8 cellular contexts compared by ENCODE assay signal in the genomic region with DNA sequence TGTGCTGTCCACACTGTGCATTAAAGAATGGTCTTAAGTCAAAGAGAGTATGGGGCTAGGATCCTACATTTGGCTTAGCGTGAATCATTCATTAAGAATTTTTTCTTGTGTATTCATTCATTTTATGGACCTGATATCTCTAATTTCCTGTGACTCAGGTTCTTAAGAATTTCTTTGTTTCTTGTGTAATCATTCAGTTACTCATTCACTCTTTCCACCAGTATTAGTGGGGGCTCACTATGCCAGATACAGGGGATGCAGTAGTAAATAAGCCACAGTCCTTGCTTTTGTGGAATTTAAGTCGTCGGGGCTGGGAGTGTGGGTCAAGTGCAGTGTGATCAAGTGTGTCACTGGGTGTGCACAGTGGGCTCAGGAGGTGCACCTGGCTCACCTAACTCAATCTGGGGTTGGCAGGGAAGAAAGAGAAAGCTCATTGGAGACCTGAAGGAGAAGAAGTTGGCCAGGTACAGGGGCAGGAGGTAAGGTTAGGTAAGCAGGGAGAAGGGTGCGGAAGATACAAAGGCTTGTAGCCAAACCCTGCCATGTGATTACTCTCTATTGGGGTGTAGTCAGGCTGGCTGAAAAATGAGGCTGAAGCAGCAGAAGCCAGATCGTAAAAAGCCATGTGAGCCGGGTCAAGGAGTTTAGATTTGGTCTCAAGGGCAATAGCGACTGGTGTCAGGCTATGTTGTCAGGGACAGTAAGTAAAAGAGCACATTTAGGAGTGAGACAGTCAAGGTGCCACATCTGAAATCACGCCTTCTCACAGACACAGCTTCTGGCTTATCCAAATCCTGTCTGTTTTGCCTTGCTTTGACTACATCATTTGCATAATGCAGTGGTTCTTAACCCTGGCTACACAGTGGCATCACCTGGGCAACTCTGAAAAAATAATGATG.
A peak's percentile ranks its signal among the peaks of the same experiment; 100 is the strongest.
DNase-seq lines count a peak whose midpoint lies in the region; ATAC-seq and TF ChIP-seq lines count a peak whose summit lies in the region.

No MANE protein-coding gene starts in this region.

- no peak overlapping the region for H3K27ac Mint-ChIP-seq in activated T-cell treated with anti-CD3 and anti-CD28 coated beads, Interleukin-2, amount 50 U/mL, for 72 hours

- H3K4me3 Mint-ChIP-seq in activated T-cell treated with anti-CD3 and anti-CD28 coated beads, Interleukin-2, amount 50 U/mL, for 72 hours, result no peak overlapping the region

- no peak for TF ChIP-seq CTCF in choroid plexus epithelial cell (conservative IDR thresholded peaks at IDR 0.05; ENCODE audit: low read depth, low read length)

- peak; percentile 93 for DNase-seq in Caki2 (ENCODE audit: low read depth)
- DNase-seq in choroid plexus epithelial cell (ENCODE audit: low read depth), result peak; percentile 94
- peak; percentile 88 for DNase-seq in non-pigmented ciliary epithelial cell (ENCODE audit: low read depth)
- no peak for DNase-seq in activated T-cell treated with anti-CD3 and anti-CD28 coated beads, Interleukin-2, amount 50 U/mL, for 72 hours
- DNase-seq in SIG-M5 (lab: John Stamatoyannopoulos, UW), result no peak

- ATAC-seq in activated T-cell treated with anti-CD3 and anti-CD28 coated beads, Interleukin-2, amount 50 U/mL, for 72 hours (replicated peaks in 1 of 2), result no peak
- ATAC-seq in GM21360 (IDR thresholded peaks at IDR 0.05; ENCODE audit: unreplicated experiment) (no peak), GM18868 (IDR thresholded peaks at IDR 0.05; ENCODE audit: unreplicated experiment) (no peak)

- H3K36me3 Mint-ChIP-seq in activated T-cell treated with anti-CD3 and anti-CD28 coated beads, Interleukin-2, amount 50 U/mL, for 72 hours (ENCODE audit: insufficient read depth in 2 of 2), result no peaks in the 10 kb centered on the region

- H3K27me3 Mint-ChIP-seq in activated T-cell treated with anti-CD3 and anti-CD28 coated beads, Interleukin-2, amount 50 U/mL, for 72 hours (ENCODE audit: low read depth), result no peaks in the 10 kb centered on the region

- peak; percentile 99 for TF ChIP-seq EP300 in Ishikawa (IDR thresholded peaks at IDR 0.05; ENCODE audit: borderline replicate concordance)

- H3K9me3 Mint-ChIP-seq in activated T-cell treated with anti-CD3 and anti-CD28 coated beads, Interleukin-2, amount 50 U/mL, for 72 hours, result no peaks in the 10 kb centered on the region

- in situ Hi-C loops in Caki2 (cut with HindIII; ENCODE audit: low pct_unique_long_range_greater_than_20kb, low sequenced_read_pairs), result no loop called here

- H3K4me3 ChIP-seq in choroid plexus epithelial cell (ENCODE audit: low read depth, low read length), result no peak overlapping the region

- no peaks in the 10 kb centered on the region for H3K4me1 Mint-ChIP-seq in activated T-cell treated with anti-CD3 and anti-CD28 coated beads, Interleukin-2, amount 50 U/mL, for 72 hours (ENCODE audit: low read depth)

- peak; percentile 26; the same call in 1 of the 2 replicates for TF ChIP-seq RAD21 in Ishikawa (IDR thresholded peaks at IDR 0.05; ENCODE audit: low read depth)

TF ChIP-seq in Ishikawa, 13 proteins besides CTCF, POLR2A, EP300 and RAD21:
- TF ChIP-seq USF1 (IDR thresholded peaks at IDR 0.05) (0 out of 2 replicates have a peak, but pooled peaks have one; percentile 30), MAX (IDR thresholded peaks at IDR 0.05) (peak; percentile 66), TEAD4 (IDR thresholded peaks at IDR 0.05) (peak; percentile 96), CEBPB (IDR thresholded peaks at IDR 0.05) (peak; percentile 88), TAF1 (IDR thresholded peaks at IDR 0.05; ENCODE audit: low read depth) (no peak), FOXM1 (IDR thresholded peaks at IDR 0.05; ENCODE audit: borderline replicate concordance, low read depth) (peak; percentile 98), TCF12 (IDR thresholded peaks at IDR 0.05; ENCODE audit: low read depth) (peak; percentile 98), ZBTB7A (IDR thresholded peaks at IDR 0.05; ENCODE audit: low read depth) (no peak), EGR1 (IDR thresholded peaks at IDR 0.05) (no peak), YY1 (IDR thresholded peaks at IDR 0.05; ENCODE audit: low read depth) (no peak), NFIC (IDR thresholded peaks at IDR 0.05) (peak; percentile 87), CREB1 (IDR thresholded peaks at IDR 0.05; ENCODE audit: low read depth) (no peak)
- TF ChIP-seq, protein P1, sequence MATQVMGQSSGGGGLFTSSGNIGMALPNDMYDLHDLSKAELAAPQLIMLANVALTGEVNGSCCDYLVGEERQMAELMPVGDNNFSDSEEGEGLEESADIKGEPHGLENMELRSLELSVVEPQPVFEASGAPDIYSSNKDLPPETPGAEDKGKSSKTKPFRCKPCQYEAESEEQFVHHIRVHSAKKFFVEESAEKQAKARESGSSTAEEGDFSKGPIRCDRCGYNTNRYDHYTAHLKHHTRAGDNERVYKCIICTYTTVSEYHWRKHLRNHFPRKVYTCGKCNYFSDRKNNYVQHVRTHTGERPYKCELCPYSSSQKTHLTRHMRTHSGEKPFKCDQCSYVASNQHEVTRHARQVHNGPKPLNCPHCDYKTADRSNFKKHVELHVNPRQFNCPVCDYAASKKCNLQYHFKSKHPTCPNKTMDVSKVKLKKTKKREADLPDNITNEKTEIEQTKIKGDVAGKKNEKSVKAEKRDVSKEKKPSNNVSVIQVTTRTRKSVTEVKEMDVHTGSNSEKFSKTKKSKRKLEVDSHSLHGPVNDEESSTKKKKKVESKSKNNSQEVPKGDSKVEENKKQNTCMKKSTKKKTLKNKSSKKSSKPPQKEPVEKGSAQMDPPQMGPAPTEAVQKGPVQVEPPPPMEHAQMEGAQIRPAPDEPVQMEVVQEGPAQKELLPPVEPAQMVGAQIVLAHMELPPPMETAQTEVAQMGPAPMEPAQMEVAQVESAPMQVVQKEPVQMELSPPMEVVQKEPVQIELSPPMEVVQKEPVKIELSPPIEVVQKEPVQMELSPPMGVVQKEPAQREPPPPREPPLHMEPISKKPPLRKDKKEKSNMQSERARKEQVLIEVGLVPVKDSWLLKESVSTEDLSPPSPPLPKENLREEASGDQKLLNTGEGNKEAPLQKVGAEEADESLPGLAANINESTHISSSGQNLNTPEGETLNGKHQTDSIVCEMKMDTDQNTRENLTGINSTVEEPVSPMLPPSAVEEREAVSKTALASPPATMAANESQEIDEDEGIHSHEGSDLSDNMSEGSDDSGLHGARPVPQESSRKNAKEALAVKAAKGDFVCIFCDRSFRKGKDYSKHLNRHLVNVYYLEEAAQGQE (IDR thresholded peaks at IDR 0.05; ENCODE audit: low read depth), result no peak

Comparison
In these comparisons a context has a peak if more than half of its experiments do, and no peak if none do; other contexts are left out.
1. DNase-seq: peak in Caki2 (single experiment), choroid plexus epithelial cell (single experiment) and non-pigmented ciliary epithelial cell (single experiment); none in activated T-cell treated with anti-CD3 and anti-CD28 coated beads, Interleukin-2, amount 50 U/mL, for 72 hours (0 of 2) and SIG-M5 (single experiment).